18 cellular contexts compared by ENCODE assay signal in the genomic region with DNA sequence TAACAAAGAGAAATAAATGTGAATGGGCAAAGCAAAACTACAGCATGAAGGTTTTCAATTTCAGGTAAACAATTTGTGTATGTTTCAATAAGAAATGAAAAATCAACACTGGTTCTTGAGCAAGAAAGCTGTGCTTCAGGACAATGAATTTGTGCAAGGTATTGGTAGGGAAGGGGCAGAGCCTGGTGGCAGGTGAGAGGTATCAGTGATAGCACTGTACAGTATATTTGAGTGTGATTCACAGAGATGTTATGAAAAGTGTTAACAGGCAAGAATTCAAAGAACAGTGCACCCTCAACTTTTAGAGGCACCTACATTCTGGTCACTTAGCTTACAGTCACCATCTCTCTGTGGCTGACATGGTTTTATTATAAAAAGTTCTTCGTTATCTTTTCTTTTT.
"Had no signal": no experiment of that assay in that cellular context is flagged by ENCODE, and none has a peak within 500 bp of the region (broad histone marks: within the 10 kb centered on the region; RNA-seq: fewer than 3 reads in every experiment).

No MANE protein-coding gene starts in this region.

- H3K36me3 ChIP-seq: tibial nerve, vagina had no signal

- ATAC-seq: naive thymus-derived CD8-positive, alpha-beta T cell had no signal

- H3K36me3 Mint-ChIP-seq: activated CD4-positive, alpha-beta memory T cell treated with anti-CD3 and anti-CD28 coated beads for 36 hours; naive thymus-derived CD8-positive, alpha-beta T cell had no signal

- H3K27me3 Mint-ChIP-seq: activated CD4-positive, alpha-beta memory T cell treated with anti-CD3 and anti-CD28 coated beads for 36 hours; brain; naive thymus-derived CD8-positive, alpha-beta T cell had no signal

- H3K27ac Mint-ChIP-seq: activated CD4-positive, alpha-beta memory T cell treated with anti-CD3 and anti-CD28 coated beads for 36 hours; activated T-helper 1 cell treated with anti-CD3 and anti-CD28 coated beads, Interleukin-12 subunit alpha, Interleukin-12 subunit beta, Interleukin-2, Interleukin-4 antibody, amounts not matched to agents 30 ng/mL and 10 ng/mL and 1 ng/mL, durations not matched to agents 14 hours and 24 hours and 36 hours had no signal

- H3K9me3 ChIP-seq: tibial nerve, vagina had no signal

- H3K27ac ChIP-seq: vagina had no signal

- H3K4me3 Mint-ChIP-seq: activated CD4-positive, alpha-beta memory T cell treated with anti-CD3 and anti-CD28 coated beads for 36 hours; activated T-helper 1 cell treated with anti-CD3 and anti-CD28 coated beads, Interleukin-12 subunit alpha, Interleukin-12 subunit beta, Interleukin-2, Interleukin-4 antibody, amounts not matched to agents 30 ng/mL and 10 ng/mL and 1 ng/mL, durations not matched to agents 14 hours and 24 hours and 36 hours; brain; naive thymus-derived CD8-positive, alpha-beta T cell had no signal

- H3K9me3 Mint-ChIP-seq: activated CD4-positive, alpha-beta memory T cell treated with anti-CD3 and anti-CD28 coated beads for 36 hours; activated T-helper 1 cell treated with anti-CD3 and anti-CD28 coated beads, Interleukin-12 subunit alpha, Interleukin-12 subunit beta, Interleukin-2, Interleukin-4 antibody, amounts not matched to agents 30 ng/mL and 10 ng/mL and 1 ng/mL, durations not matched to agents 14 hours and 24 hours and 36 hours; brain; naive thymus-derived CD8-positive, alpha-beta T cell had no signal

- DNase-seq: activated CD4-positive, alpha-beta memory T cell treated with anti-CD3 and anti-CD28 coated beads for 36 hours; activated CD4-positive, alpha-beta T cell treated with anti-CD3 and anti-CD28 coated beads for 4 hours; activated naive CD4-positive, alpha-beta T cell; activated T-cell treated with anti-CD3 and anti-CD28 coated beads for 4 hours; caudate nucleus; dorsolateral prefrontal cortex; hippocampal formation; naive thymus-derived CD8-positive, alpha-beta T cell; retina; stimulated activated CD4-positive, alpha-beta T cell treated with anti-CD3 and anti-CD28 coated beads, Interleukin-12 subunit alpha, Interleukin-12 subunit beta, amount 100 ng/mL, for 4 hours; stimulated activated CD4-positive, alpha-beta T cell treated with anti-CD3 and anti-CD28 coated beads, Interleukin-2, amount 100 ng/mL, for 24 hours; stimulated activated naive CD4-positive, alpha-beta T cell treated with Interleukin-2 at 50 U/mL for 16 hours; SW 1271; T-helper 2 cell had no signal

- H3K4me3 ChIP-seq: dorsolateral prefrontal cortex, tibial nerve, vagina had no signal

- H3K27me3 ChIP-seq: dorsolateral prefrontal cortex, tibial nerve, vagina had no signal
